Comparison of ENCODE assay signal across 23 cellular contexts in genomic region chr11:87739766-87740165, GRCh38.
DNase-seq lines count a peak whose midpoint lies in the region; ATAC-seq and TF ChIP-seq lines count a peak whose summit lies in the region.
"Had no signal": no experiment of that assay in that cellular context is flagged by ENCODE, and none has a peak within 500 bp of the region (broad histone marks: within the 10 kb centered on the region; RNA-seq: fewer than 3 reads in every experiment).

No MANE protein-coding gene starts in this region.

- no peak overlapping the region for H4K91ac ChIP-seq in mesenchymal stem cell (ENCODE audit: low read length)

- H3K27me3 ChIP-seq in GM23248 (replicated peaks; ENCODE audit: insufficient read depth) (no peaks in the 10 kb centered on the region), mesenchymal stem cell (ENCODE audit: control insufficient read depth in 1 of 2, insufficient read depth in 1 of 2, low read length in 2 of 2) (no peaks in the 10 kb centered on the region)
- H3K27me3 ChIP-seq: BLaER1 had no signal

- WGBS in GM23248 (ENCODE audit: low coverage in 1 of 2, low lambda C conversion rate in 2 of 2, missing lambda C conversion rate in 2 of 2), 2 experiments, result 0 to 4% methylated on average over 1 of the region's 1 CpG
- 83% methylated on average over 1 of the region's 1 CpG for WGBS in mesenchymal stem cell

- no peak overlapping the region for H3K27ac Mint-ChIP-seq in T-helper 17 cell
- H3K27ac Mint-ChIP-seq: CD4-positive, CD25-positive, alpha-beta regulatory T cell; H9 had no signal

- DNase-seq in GM23248 (peak; percentile 48), NCI-H226 (peak; percentile 40), astrocyte of the cerebellum (ENCODE audit: low read depth) (peak; percentile 32), mesenchymal stem cell (no peak), middle frontal gyrus (ENCODE audit: extremely low spot score, low spot score) (no peak), nucleus accumbens (lab: John Stamatoyannopoulos, UW) (no peak), T-helper 17 cell (no peak)
- DNase-seq: CD4-positive, CD25-positive, alpha-beta regulatory T cell; DMS153; DND-41; H9; MV-4-11; NCI-H1105; NCI-H146; NCI-H1930; NCI-H2107; NCI-H446; NCI-H524 treated with DMSO at 0.1 percent for 48 hours; NCI-H774; Right ventricle myocardium superior; RPMI8226 had no signal

- no peaks in the 10 kb centered on the region for H3K79me1 ChIP-seq in mesenchymal stem cell (replicated peaks; ENCODE audit: low read length, poor library complexity, severe bottlenecking)

- H3K14ac ChIP-seq in mesenchymal stem cell (ENCODE audit: low read length in 2 of 2), result no peak overlapping the region

- H3K79me2 ChIP-seq in GM23248 (ENCODE audit: insufficient read depth), result no peaks in the 10 kb centered on the region

- H3K36me3 ChIP-seq in GM23248 (ENCODE audit: low read depth), result no peaks in the 10 kb centered on the region
- no peaks in the 10 kb centered on the region for H3K36me3 ChIP-seq in mesenchymal stem cell (ENCODE audit: control insufficient read depth in 1 of 2, insufficient read depth in 2 of 2, low read depth in 1 of 2, low read length in 2 of 2)
- H3K36me3 ChIP-seq: BLaER1 had no signal

- no peak overlapping the region for H3K4me3 Mint-ChIP-seq in T-helper 17 cell
- H3K4me3 Mint-ChIP-seq: CD4-positive, CD25-positive, alpha-beta regulatory T cell; H9 had no signal

- H3K23ac ChIP-seq in mesenchymal stem cell (ENCODE audit: low read length in 2 of 2), result no peak overlapping the region

- no peak overlapping the region for H3K4ac ChIP-seq in mesenchymal stem cell (ENCODE audit: low read depth in 1 of 2, low read length in 2 of 2)

- H3K27ac ChIP-seq in GM23248, result no peak overlapping the region
- no peak overlapping the region for H3K27ac ChIP-seq in mesenchymal stem cell (ENCODE audit: low read length, poor library complexity, severe bottlenecking)
- H3K27ac ChIP-seq: BLaER1 had no signal

- no peak overlapping the region for H3K4me2 ChIP-seq in GM23248 (ENCODE audit: unreplicated experiment)
- H3K4me2 ChIP-seq in mesenchymal stem cell (ENCODE audit: low read length, poor library complexity, severe bottlenecking), result no peak overlapping the region
- H3K4me2 ChIP-seq: BLaER1 had no signal

- no peak for ATAC-seq in T-helper 17 cell
- ATAC-seq in HG02610 (IDR thresholded peaks at IDR 0.05; ENCODE audit: unreplicated experiment), result no peak

- H3K9ac ChIP-seq in GM23248, result no peak overlapping the region
- peak overlapping the region; percentile 2 for H3K9ac ChIP-seq in mesenchymal stem cell (ENCODE audit: low read length)
- H3K9ac ChIP-seq: BLaER1 had no signal

- H2BK15ac ChIP-seq in mesenchymal stem cell (ENCODE audit: low read depth, poor library complexity, severe bottlenecking), result no peak overlapping the region

- H2BK120ac ChIP-seq in mesenchymal stem cell (ENCODE audit: low read depth, low read length), result no peak overlapping the region

- 0 out of 2 replicates have a peak, but pooled peaks cover 10% of the 10 kb centered on the region for H3F3A ChIP-seq in GM23248 (ENCODE audit: insufficient read depth)

- no peak overlapping the region for H2AFZ ChIP-seq in GM23248
- no peak overlapping the region for H2AFZ ChIP-seq in mesenchymal stem cell (ENCODE audit: low read depth, low read length)

- H2BK5ac ChIP-seq in mesenchymal stem cell (ENCODE audit: low read depth, low read length, poor library complexity, severe bottlenecking), result no peak overlapping the region

- no peaks in the 10 kb centered on the region for H3K9me2 ChIP-seq in GM23248 (ENCODE audit: insufficient read depth)

- H3K4me3 ChIP-seq in GM23248, result no peak overlapping the region
- no peak overlapping the region for H3K4me3 ChIP-seq in astrocyte of the cerebellum (ENCODE audit: low read depth, low read length)
- H3K4me3 ChIP-seq in mesenchymal stem cell (ENCODE audit: insufficient read depth in 1 of 2, low read depth in 1 of 2, low read length in 2 of 2), result no peak overlapping the region
- H3K4me3 ChIP-seq: BLaER1 had no signal

- H3K27me3 Mint-ChIP-seq in T-helper 17 cell, result no peaks in the 10 kb centered on the region
- H3K27me3 Mint-ChIP-seq: CD4-positive, CD25-positive, alpha-beta regulatory T cell had no signal

- no peak overlapping the region for H4K8ac ChIP-seq in mesenchymal stem cell (ENCODE audit: low read length)

- no peaks in the 10 kb centered on the region for H3K4me1 Mint-ChIP-seq in T-helper 17 cell
- H3K4me1 Mint-ChIP-seq: CD4-positive, CD25-positive, alpha-beta regulatory T cell; H9 had no signal

- H3K4me1 ChIP-seq in GM23248 (ENCODE audit: insufficient read depth) (peaks cover 12% of the 10 kb centered on the region), mesenchymal stem cell (ENCODE audit: control insufficient read depth, insufficient read depth, low read depth, low read length) (no peaks in the 10 kb centered on the region)
- H3K4me1 ChIP-seq: BLaER1 had no signal

- H3K36me3 Mint-ChIP-seq in T-helper 17 cell (ENCODE audit: low read depth), result no peaks in the 10 kb centered on the region
- H3K36me3 Mint-ChIP-seq: CD4-positive, CD25-positive, alpha-beta regulatory T cell had no signal

- in situ Hi-C loops in GM23248 (cut with MboI), result no loop called here
- in situ Hi-C loops in astrocyte of the cerebellum (cut with HindIII; ENCODE audit: low sequenced_read_pairs), result no loop called here

- H3K18ac ChIP-seq in mesenchymal stem cell (ENCODE audit: low read depth in 1 of 2, low read length in 2 of 2), result no peak overlapping the region

- no peak overlapping the region for H2BK12ac ChIP-seq in mesenchymal stem cell (ENCODE audit: low read length in 2 of 2)

- H3K9me3 ChIP-seq in GM23248 (ENCODE audit: low read depth) (no peaks in the 10 kb centered on the region), mesenchymal stem cell (ENCODE audit: control insufficient read depth, low read length) (no peaks in the 10 kb centered on the region), T-helper 17 cell (ENCODE audit: control insufficient read depth, low read length, poor library complexity, severe bottlenecking) (no peaks in the 10 kb centered on the region)
- H3K9me3 ChIP-seq: BLaER1 had no signal

- H2AK5ac ChIP-seq in mesenchymal stem cell (ENCODE audit: low read length, severe bottlenecking), result no peak overlapping the region

- TF ChIP-seq CTCF in astrocyte of the cerebellum (IDR thresholded peaks at IDR 0.05; ENCODE audit: low read depth, low read length, missing control alignments), result no peak

- no peaks in the 10 kb centered on the region for H4K20me1 ChIP-seq in GM23248 (ENCODE audit: insufficient read depth)
- H4K20me1 ChIP-seq: BLaER1 had no signal

Comparison
In these comparisons a context has a peak if more than half of its experiments do, and no peak if none do; other contexts are left out.
1. DNase-seq: peak in GM23248 (single experiment), NCI-H226 (single experiment) and astrocyte of the cerebellum (single experiment); none in mesenchymal stem cell (single experiment), middle frontal gyrus (single experiment), nucleus accumbens (0 of 56) and T-helper 17 cell (0 of 3).